In the genomic region with DNA sequence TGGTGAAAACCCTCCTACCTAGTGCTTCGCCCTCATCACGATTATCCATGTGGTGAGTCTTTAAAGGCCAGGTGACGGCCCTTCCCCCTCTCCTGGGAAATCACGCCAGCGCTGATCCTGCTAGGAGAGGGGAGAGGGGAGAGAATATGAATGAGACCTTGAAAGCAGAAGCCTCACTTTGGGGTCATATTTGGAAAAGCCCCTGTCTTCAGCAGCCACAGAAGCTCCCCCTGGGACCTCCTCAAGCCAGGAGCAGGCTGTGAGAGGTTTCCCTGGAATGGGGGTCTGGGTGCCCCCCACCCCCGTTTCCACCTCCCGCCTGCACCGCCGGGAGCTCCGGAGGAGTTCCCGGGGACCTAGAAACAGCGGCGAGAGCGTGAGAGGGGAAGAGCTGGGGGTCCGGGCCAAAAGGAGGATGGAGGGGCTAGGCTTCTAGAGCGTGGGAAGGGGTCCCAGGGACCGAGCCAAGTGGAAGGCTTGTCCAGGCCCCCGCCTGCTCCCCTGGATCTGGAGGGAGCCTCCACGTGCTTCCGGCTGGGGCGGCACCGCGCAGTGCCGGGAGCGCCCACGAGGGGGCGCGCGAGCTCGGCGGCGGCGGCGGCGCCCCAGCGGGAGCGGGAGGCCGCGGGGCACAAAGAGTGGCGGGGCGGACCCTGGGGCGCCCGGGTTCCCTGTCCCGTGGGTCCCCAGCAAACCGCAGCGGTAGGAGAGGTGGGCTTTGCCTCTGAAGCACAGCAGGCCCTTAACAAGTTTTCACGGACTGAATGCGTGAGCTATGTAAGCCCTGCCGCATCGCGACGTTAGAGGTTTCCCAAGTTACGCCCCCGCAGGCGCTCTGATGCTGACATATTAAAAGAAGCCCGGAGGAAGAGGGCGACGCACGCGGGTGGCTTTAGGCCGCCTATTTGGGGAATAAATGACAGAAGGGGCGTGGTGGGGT, we compare ENCODE assay signal across 1 cellular context.
TF ChIP-seq lines count a peak whose summit lies in the region.

No MANE protein-coding gene starts in this region.

TF ChIP-seq in HepG2, 621 proteins besides CTCF, POLR2A, EP300 and RAD21 (continued from another document and continues in another):
- TF ChIP-seq, protein P1, sequence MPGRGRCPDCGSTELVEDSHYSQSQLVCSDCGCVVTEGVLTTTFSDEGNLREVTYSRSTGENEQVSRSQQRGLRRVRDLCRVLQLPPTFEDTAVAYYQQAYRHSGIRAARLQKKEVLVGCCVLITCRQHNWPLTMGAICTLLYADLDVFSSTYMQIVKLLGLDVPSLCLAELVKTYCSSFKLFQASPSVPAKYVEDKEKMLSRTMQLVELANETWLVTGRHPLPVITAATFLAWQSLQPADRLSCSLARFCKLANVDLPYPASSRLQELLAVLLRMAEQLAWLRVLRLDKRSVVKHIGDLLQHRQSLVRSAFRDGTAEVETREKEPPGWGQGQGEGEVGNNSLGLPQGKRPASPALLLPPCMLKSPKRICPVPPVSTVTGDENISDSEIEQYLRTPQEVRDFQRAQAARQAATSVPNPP (CRISPR knock-in tag; IDR thresholded peaks at IDR 0.05): no peak
- TF ChIP-seq, protein P2, sequence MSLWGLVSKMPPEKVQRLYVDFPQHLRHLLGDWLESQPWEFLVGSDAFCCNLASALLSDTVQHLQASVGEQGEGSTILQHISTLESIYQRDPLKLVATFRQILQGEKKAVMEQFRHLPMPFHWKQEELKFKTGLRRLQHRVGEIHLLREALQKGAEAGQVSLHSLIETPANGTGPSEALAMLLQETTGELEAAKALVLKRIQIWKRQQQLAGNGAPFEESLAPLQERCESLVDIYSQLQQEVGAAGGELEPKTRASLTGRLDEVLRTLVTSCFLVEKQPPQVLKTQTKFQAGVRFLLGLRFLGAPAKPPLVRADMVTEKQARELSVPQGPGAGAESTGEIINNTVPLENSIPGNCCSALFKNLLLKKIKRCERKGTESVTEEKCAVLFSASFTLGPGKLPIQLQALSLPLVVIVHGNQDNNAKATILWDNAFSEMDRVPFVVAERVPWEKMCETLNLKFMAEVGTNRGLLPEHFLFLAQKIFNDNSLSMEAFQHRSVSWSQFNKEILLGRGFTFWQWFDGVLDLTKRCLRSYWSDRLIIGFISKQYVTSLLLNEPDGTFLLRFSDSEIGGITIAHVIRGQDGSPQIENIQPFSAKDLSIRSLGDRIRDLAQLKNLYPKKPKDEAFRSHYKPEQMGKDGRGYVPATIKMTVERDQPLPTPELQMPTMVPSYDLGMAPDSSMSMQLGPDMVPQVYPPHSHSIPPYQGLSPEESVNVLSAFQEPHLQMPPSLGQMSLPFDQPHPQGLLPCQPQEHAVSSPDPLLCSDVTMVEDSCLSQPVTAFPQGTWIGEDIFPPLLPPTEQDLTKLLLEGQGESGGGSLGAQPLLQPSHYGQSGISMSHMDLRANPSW (CRISPR knock-in tag; IDR thresholded peaks at IDR 0.05; ENCODE audit: borderline replicate concordance): no peak
- TF ChIP-seq ZNF790 (CRISPR knock-in tag; IDR thresholded peaks at IDR 0.05; ENCODE audit: borderline replicate concordance) (no peak), ASH2L (IDR thresholded peaks at IDR 0.05; ENCODE audit: insufficient read length, low read depth, low read length) (no peak), AGO1 (IDR thresholded peaks at IDR 0.05; ENCODE audit: low read depth, low read length, poor library complexity, severe bottlenecking) (no peak), MXD4 (CRISPR knock-in tag; IDR thresholded peaks at IDR 0.05) (0 out of 2 replicates have a peak, but pooled peaks have one; percentile 47), PHF8 (CRISPR knock-in tag; IDR thresholded peaks at IDR 0.05) (no peak; the same call in 1 of the 2 replicates), IKZF1 (IDR thresholded peaks at IDR 0.05) (no peak), MZF1 (CRISPR knock-in tag; IDR thresholded peaks at IDR 0.05; ENCODE audit: borderline replicate concordance) (no peak), ZNF780A (CRISPR knock-in tag; IDR thresholded peaks at IDR 0.05) (no peak), KDM2A (CRISPR knock-in tag; IDR thresholded peaks at IDR 0.05; ENCODE audit: borderline replicate concordance, low read depth) (0 out of 2 replicates have a peak, but pooled peaks have one; percentile 17), ZNF20 (CRISPR knock-in tag; IDR thresholded peaks at IDR 0.05) (no peak)
- TF ChIP-seq, protein P3, sequence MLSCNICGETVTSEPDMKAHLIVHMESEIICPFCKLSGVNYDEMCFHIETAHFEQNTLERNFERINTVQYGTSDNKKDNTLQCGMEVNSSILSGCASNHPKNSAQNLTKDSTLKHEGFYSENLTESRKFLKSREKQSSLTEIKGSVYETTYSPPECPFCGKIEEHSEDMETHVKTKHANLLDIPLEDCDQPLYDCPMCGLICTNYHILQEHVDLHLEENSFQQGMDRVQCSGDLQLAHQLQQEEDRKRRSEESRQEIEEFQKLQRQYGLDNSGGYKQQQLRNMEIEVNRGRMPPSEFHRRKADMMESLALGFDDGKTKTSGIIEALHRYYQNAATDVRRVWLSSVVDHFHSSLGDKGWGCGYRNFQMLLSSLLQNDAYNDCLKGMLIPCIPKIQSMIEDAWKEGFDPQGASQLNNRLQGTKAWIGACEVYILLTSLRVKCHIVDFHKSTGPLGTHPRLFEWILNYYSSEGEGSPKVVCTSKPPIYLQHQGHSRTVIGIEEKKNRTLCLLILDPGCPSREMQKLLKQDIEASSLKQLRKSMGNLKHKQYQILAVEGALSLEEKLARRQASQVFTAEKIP (CRISPR knock-in tag; IDR thresholded peaks at IDR 0.05; ENCODE audit: borderline replicate concordance): no peak
- TF ChIP-seq, protein P4, sequence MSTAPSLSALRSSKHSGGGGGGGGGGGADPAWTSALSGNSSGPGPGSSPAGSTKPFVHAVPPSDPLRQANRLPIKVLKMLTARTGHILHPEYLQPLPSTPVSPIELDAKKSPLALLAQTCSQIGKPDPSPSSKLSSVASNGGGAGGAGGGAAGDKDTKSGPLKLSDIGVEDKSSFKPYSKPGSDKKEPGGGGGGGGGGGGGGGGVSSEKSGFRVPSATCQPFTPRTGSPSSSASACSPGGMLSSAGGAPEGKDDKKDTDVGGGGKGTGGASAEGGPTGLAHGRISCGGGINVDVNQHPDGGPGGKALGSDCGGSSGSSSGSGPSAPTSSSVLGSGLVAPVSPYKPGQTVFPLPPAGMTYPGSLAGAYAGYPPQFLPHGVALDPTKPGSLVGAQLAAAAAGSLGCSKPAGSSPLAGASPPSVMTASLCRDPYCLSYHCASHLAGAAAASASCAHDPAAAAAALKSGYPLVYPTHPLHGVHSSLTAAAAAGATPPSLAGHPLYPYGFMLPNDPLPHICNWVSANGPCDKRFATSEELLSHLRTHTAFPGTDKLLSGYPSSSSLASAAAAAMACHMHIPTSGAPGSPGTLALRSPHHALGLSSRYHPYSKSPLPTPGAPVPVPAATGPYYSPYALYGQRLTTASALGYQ (CRISPR knock-in tag; IDR thresholded peaks at IDR 0.05): no peak
- TF ChIP-seq, protein P5, sequence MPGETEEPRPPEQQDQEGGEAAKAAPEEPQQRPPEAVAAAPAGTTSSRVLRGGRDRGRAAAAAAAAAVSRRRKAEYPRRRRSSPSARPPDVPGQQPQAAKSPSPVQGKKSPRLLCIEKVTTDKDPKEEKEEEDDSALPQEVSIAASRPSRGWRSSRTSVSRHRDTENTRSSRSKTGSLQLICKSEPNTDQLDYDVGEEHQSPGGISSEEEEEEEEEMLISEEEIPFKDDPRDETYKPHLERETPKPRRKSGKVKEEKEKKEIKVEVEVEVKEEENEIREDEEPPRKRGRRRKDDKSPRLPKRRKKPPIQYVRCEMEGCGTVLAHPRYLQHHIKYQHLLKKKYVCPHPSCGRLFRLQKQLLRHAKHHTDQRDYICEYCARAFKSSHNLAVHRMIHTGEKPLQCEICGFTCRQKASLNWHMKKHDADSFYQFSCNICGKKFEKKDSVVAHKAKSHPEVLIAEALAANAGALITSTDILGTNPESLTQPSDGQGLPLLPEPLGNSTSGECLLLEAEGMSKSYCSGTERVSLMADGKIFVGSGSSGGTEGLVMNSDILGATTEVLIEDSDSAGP (CRISPR knock-in tag; IDR thresholded peaks at IDR 0.05; ENCODE audit: borderline replicate concordance): peak; percentile 30; the same call in 1 of the 2 replicates
- TF ChIP-seq, protein P6, sequence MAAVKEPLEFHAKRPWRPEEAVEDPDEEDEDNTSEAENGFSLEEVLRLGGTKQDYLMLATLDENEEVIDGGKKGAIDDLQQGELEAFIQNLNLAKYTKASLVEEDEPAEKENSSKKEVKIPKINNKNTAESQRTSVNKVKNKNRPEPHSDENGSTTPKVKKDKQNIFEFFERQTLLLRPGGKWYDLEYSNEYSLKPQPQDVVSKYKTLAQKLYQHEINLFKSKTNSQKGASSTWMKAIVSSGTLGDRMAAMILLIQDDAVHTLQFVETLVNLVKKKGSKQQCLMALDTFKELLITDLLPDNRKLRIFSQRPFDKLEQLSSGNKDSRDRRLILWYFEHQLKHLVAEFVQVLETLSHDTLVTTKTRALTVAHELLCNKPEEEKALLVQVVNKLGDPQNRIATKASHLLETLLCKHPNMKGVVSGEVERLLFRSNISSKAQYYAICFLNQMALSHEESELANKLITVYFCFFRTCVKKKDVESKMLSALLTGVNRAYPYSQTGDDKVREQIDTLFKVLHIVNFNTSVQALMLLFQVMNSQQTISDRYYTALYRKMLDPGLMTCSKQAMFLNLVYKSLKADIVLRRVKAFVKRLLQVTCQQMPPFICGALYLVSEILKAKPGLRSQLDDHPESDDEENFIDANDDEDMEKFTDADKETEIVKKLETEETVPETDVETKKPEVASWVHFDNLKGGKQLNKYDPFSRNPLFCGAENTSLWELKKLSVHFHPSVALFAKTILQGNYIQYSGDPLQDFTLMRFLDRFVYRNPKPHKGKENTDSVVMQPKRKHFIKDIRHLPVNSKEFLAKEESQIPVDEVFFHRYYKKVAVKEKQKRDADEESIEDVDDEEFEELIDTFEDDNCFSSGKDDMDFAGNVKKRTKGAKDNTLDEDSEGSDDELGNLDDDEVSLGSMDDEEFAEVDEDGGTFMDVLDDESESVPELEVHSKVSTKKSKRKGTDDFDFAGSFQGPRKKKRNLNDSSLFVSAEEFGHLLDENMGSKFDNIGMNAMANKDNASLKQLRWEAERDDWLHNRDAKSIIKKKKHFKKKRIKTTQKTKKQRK (IDR thresholded peaks at IDR 0.05; ENCODE audit: low read length): no peak
- TF ChIP-seq, protein P7, sequence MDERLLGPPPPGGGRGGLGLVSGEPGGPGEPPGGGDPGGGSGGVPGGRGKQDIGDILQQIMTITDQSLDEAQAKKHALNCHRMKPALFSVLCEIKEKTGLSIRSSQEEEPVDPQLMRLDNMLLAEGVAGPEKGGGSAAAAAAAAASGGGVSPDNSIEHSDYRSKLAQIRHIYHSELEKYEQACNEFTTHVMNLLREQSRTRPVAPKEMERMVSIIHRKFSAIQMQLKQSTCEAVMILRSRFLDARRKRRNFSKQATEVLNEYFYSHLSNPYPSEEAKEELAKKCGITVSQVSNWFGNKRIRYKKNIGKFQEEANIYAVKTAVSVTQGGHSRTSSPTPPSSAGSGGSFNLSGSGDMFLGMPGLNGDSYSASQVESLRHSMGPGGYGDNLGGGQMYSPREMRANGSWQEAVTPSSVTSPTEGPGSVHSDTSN (CRISPR knock-in tag; IDR thresholded peaks at IDR 0.05): no peak
- TF ChIP-seq, protein P8, sequence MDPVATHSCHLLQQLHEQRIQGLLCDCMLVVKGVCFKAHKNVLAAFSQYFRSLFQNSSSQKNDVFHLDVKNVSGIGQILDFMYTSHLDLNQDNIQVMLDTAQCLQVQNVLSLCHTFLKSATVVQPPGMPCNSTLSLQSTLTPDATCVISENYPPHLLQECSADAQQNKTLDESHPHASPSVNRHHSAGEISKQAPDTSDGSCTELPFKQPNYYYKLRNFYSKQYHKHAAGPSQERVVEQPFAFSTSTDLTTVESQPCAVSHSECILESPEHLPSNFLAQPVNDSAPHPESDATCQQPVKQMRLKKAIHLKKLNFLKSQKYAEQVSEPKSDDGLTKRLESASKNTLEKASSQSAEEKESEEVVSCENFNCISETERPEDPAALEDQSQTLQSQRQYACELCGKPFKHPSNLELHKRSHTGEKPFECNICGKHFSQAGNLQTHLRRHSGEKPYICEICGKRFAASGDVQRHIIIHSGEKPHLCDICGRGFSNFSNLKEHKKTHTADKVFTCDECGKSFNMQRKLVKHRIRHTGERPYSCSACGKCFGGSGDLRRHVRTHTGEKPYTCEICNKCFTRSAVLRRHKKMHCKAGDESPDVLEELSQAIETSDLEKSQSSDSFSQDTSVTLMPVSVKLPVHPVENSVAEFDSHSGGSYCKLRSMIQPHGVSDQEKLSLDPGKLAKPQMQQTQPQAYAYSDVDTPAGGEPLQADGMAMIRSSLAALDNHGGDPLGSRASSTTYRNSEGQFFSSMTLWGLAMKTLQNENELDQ (CRISPR knock-in tag; IDR thresholded peaks at IDR 0.05; ENCODE audit: borderline replicate concordance): no peak
- TF ChIP-seq, protein P9, sequence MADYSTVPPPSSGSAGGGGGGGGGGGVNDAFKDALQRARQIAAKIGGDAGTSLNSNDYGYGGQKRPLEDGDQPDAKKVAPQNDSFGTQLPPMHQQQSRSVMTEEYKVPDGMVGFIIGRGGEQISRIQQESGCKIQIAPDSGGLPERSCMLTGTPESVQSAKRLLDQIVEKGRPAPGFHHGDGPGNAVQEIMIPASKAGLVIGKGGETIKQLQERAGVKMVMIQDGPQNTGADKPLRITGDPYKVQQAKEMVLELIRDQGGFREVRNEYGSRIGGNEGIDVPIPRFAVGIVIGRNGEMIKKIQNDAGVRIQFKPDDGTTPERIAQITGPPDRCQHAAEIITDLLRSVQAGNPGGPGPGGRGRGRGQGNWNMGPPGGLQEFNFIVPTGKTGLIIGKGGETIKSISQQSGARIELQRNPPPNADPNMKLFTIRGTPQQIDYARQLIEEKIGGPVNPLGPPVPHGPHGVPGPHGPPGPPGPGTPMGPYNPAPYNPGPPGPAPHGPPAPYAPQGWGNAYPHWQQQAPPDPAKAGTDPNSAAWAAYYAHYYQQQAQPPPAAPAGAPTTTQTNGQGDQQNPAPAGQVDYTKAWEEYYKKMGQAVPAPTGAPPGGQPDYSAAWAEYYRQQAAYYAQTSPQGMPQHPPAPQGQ (CRISPR knock-in tag; IDR thresholded peaks at IDR 0.05; ENCODE audit: borderline replicate concordance): no peak
- TF ChIP-seq, protein P10, sequence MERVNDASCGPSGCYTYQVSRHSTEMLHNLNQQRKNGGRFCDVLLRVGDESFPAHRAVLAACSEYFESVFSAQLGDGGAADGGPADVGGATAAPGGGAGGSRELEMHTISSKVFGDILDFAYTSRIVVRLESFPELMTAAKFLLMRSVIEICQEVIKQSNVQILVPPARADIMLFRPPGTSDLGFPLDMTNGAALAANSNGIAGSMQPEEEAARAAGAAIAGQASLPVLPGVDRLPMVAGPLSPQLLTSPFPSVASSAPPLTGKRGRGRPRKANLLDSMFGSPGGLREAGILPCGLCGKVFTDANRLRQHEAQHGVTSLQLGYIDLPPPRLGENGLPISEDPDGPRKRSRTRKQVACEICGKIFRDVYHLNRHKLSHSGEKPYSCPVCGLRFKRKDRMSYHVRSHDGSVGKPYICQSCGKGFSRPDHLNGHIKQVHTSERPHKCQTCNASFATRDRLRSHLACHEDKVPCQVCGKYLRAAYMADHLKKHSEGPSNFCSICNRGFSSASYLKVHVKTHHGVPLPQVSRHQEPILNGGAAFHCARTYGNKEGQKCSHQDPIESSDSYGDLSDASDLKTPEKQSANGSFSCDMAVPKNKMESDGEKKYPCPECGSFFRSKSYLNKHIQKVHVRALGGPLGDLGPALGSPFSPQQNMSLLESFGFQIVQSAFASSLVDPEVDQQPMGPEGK (CRISPR knock-in tag; IDR thresholded peaks at IDR 0.05): peak; percentile 71; the same call in 1 of the 2 replicates
